9 cellular contexts compared by ENCODE assay signal in the genomic region with DNA sequence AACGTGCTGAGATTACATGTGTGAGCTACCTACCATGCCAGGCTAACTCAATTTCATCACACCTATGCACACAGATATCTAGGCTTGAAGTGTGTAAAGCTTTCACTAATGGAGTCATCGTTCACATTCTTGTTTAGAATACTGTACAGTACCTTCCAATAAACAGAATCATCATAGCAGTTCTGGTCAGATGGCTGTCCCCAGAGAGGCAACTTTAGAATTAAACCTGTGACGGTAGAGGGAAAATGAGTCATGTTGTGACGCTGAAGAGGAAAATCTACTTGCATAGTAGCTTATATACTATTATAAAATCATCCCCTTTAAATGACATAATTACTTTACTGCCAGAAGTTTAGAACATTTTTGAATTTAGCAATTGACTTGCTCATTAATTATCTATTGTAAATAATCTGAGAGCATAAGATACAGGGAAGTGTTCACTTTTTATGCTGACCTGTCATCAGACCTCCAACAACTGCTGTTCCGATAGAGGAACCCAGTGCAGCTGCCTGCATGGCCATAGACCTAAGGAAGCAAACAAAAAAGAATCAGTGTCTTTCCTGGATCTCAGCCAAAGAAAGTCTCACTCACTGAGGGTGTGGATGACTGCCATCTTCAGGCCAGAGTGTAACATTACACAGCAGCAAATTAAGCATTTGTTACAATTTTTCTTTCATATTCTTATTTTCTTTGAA. TPM values are rescaled to one million over a fixed set of nuclear protein-coding genes. Genes with fewer than 3 reads are reported as not detected.
DNase-seq lines count a peak whose midpoint lies in the region; ATAC-seq, FAIRE-seq and TF ChIP-seq lines count a peak whose summit lies in the region.
"Had no signal": no experiment of that assay in that cellular context is flagged by ENCODE, and none has a peak within 500 bp of the region (broad histone marks: within the 10 kb centered on the region; RNA-seq: fewer than 3 reads in every experiment).

No MANE protein-coding gene starts in this region.

- no peaks in the 10 kb centered on the region for H3K9me3 ChIP-seq in lower lobe of right lung
- H3K9me3 ChIP-seq in CD4-positive, alpha-beta T cell (ENCODE audit: control insufficient read depth, low read length): no peaks in the 10 kb centered on the region

- H3K27ac ChIP-seq in coronary artery: no peak overlapping the region
- H3K27ac ChIP-seq in lower lobe of right lung: no peak overlapping the region
- H3K27ac ChIP-seq in CD4-positive, alpha-beta T cell (ENCODE audit: low read depth, low read length): no peak overlapping the region

- POLR2A ChIA-PET in CD4-positive, alpha-beta T cell (lab: Charles Lee): no interaction called here

- intact Hi-C loops in lower lobe of right lung (cut with DNase I): no loop called here
- intact Hi-C loops in CD4-positive, alpha-beta T cell (cut with DNase I, micrococcal nuclease): no loop called here

- H3K27me3 ChIP-seq in lower lobe of right lung (ENCODE audit: low read depth): peaks cover 5% of the 10 kb centered on the region
- H3K27me3 ChIP-seq in CD4-positive, alpha-beta T cell (ENCODE audit: control insufficient read depth, insufficient read depth, low read length): no peaks in the 10 kb centered on the region

- H3K36me3 ChIP-seq in lower lobe of right lung: no peaks in the 10 kb centered on the region

- TF ChIP-seq POLR2A in GM12891 (IDR thresholded peaks at IDR 0.05; ENCODE audit: low read depth, low read length): no peak

- H3K27ac Mint-ChIP-seq in CD4-positive, alpha-beta T cell: no peak overlapping the region
- H3K27ac Mint-ChIP-seq: T-helper 1 cell treated with Interleukin-12 subunit alpha and Interleukin-12 subunit beta and Interleukin-4 antibody, amounts not matched to agents 30 μg/mL and 1 μg/mL, for 36 hours had no signal

- TF ChIP-seq CTCF in AG10803 (conservative IDR thresholded peaks at IDR 0.05; ENCODE audit: low read length) (peak; percentile 89), coronary artery (IDR thresholded peaks at IDR 0.05) (peak; percentile 70), lower lobe of right lung (IDR thresholded peaks at IDR 0.05) (peak; percentile 75)
- no peak for TF ChIP-seq CTCF in CD4-positive, alpha-beta T cell (IDR thresholded peaks at IDR 0.05)

- peak; percentile 90 for ATAC-seq in HG02610 (IDR thresholded peaks at IDR 0.05; ENCODE audit: unreplicated experiment)
- ATAC-seq in lower lobe of right lung: peak; percentile 66 to 80
- no peak for ATAC-seq in CD4-positive, alpha-beta T cell (ENCODE audit: poor library complexity)

- H3K4me3 ChIP-seq in AG10803 (ENCODE audit: low read length) (no peak overlapping the region), coronary artery (no peak overlapping the region), lower lobe of right lung (no peak overlapping the region)

- no peaks in the 10 kb centered on the region for H3K4me1 ChIP-seq in lower lobe of right lung

- H3K4me1 Mint-ChIP-seq in CD4-positive, alpha-beta T cell (ENCODE audit: low read depth): no peaks in the 10 kb centered on the region

- peaks cover 18% of the 10 kb centered on the region for H3K27me3 Mint-ChIP-seq in CD4-positive, alpha-beta T cell

- no peaks in the 10 kb centered on the region for H3K36me3 Mint-ChIP-seq in CD4-positive, alpha-beta T cell (ENCODE audit: low read depth)

- no peak overlapping the region for H3K4me3 Mint-ChIP-seq in CD4-positive, alpha-beta T cell
- H3K4me3 Mint-ChIP-seq: T-helper 1 cell treated with Interleukin-12 subunit alpha and Interleukin-12 subunit beta and Interleukin-4 antibody, amounts not matched to agents 30 μg/mL and 1 μg/mL, for 36 hours had no signal

- DNase-seq in AG10803 (ENCODE audit: low read depth) (peak; percentile 81), GM12891 (ENCODE audit: insufficient read length, low spot score) (peak; percentile 35), M059J (ENCODE audit: low read depth) (peak; percentile 91), RCC 7860 (ENCODE audit: low spot score) (peak; percentile 55), coronary artery (ENCODE audit: low spot score) (no peak), lower lobe of right lung (no peak)
- DNase-seq in CD4-positive, alpha-beta T cell: no peak

- FAIRE-seq in GM12891 (lab: Jason Lieb, UNC) (peak; percentile 69), RCC 7860 (lab: Jason Lieb, UNC) (peak; percentile 45)

- CTCF ChIA-PET in CD4-positive, alpha-beta T cell (lab: Charles Lee): no interaction called here

- H3K9me3 Mint-ChIP-seq in CD4-positive, alpha-beta T cell: peaks cover 2% of the 10 kb centered on the region
- H3K9me3 Mint-ChIP-seq: T-helper 1 cell treated with Interleukin-12 subunit alpha and Interleukin-12 subunit beta and Interleukin-4 antibody, amounts not matched to agents 30 μg/mL and 1 μg/mL, for 36 hours had no signal

TF ChIP-seq in GM12891, 5 proteins besides CTCF, POLR2A, EP300 and RAD21:
- TF ChIP-seq POU2F2 (IDR thresholded peaks at IDR 0.05; ENCODE audit: low read depth, low read length) (no peak), TAF1 (IDR thresholded peaks at IDR 0.05; ENCODE audit: low read depth, low read length) (no peak), POLR2AphosphoS5 (IDR thresholded peaks at IDR 0.05; ENCODE audit: low read depth, low read length) (no peak), PAX5 (IDR thresholded peaks at IDR 0.05; ENCODE audit: insufficient read depth, low read length, severe bottlenecking) (no peak), SPI1 (IDR thresholded peaks at IDR 0.05; ENCODE audit: low read depth, low read length) (no peak)

RNA-seq across cellular contexts. Expression of gene RHAG, which starts 29.8 kb away (rescaled TPM):
- polyA plus RNA-seq in GM12891 (2012; ENCODE audit: low read depth, missing spikeins): not detected
- total RNA-seq in M059J (2014; rRNA removed; shearing (Covaris generic)): not detected in 2 replicates
- not detected for total RNA-seq in lower lobe of right lung
- not detected for total RNA-seq in CD4-positive, alpha-beta T cell

RNA-seq across cellular contexts. Expression of gene C6orf141, which starts 56.4 kb away (rescaled TPM):
- polyA plus RNA-seq in GM12891 (2012; ENCODE audit: low read depth, missing spikeins): not detected
- total RNA-seq in M059J (2014; rRNA removed; shearing (Covaris generic)): 11.7 and 16.6 TPM in 2 replicates
- 4.1 TPM for total RNA-seq in lower lobe of right lung
- not detected for total RNA-seq in CD4-positive, alpha-beta T cell

Comparison
In these comparisons a context has a peak if more than half of its experiments do, and no peak if none do; other contexts are left out.
1. DNase-seq: peak in AG10803 (single experiment), GM12891 (single experiment), M059J (single experiment) and RCC 7860 (single experiment); none in coronary artery (single experiment), lower lobe of right lung (single experiment) and CD4-positive, alpha-beta T cell (0 of 10).